In genomic region chr14:99075771-99076370, GRCh38 we compare ENCODE assay signal across 27 cellular contexts.
DNase-seq lines count a peak whose midpoint lies in the region; ATAC-seq, FAIRE-seq and TF ChIP-seq lines count a peak whose summit lies in the region.
"Had no signal": no experiment of that assay in that cellular context is flagged by ENCODE, and none has a peak within 500 bp of the region (broad histone marks: within the 10 kb centered on the region; RNA-seq: fewer than 3 reads in every experiment).

No MANE protein-coding gene starts in this region.

- H3K4ac ChIP-seq in trophoblast cell (ENCODE audit: low read depth, low read length) = no peak overlapping the region

- no peaks in the 10 kb centered on the region for H3K79me1 ChIP-seq in trophoblast cell (ENCODE audit: low read length)

- no peak overlapping the region for H2BK5ac ChIP-seq in trophoblast cell (ENCODE audit: low read depth, low read length, poor library complexity)

- H4K12ac ChIP-seq in trophoblast cell (ENCODE audit: low read depth, low read length) = no peak overlapping the region

- DNase-seq in activated CD8-positive, alpha-beta memory T cell treated with anti-CD3 and anti-CD28 coated beads for 24 hours = peak; percentile 33
- DNase-seq in activated CD8-positive, alpha-beta memory T cell treated with anti-CD3 and anti-CD28 coated beads, Interleukin-2, amount 50 U/mL, for 48 hours = no peak
- DNase-seq in NOMO-1 treated with dmso at 0.1 percent for 144 hours (lab: John Stamatoyannopoulos, UW; ENCODE audit: unreplicated experiment) = peak; percentile 65
- DNase-seq in bronchial epithelial cell (ENCODE audit: low read depth) = peak; percentile 60
- peak; percentile 49 to 62 for DNase-seq in trophoblast cell
- DNase-seq in GM10266 (ENCODE audit: extremely low spot score) = no peak
- no peak for DNase-seq in COLO829 (ENCODE audit: low spot score)
- DNase-seq: activated CD4-positive, alpha-beta T cell treated with anti-CD3 and anti-CD28 coated beads, Interleukin-2, amount 10 ng/mL, durations not matched to agents 7 days and 5 days; central memory CD4-positive, alpha-beta T cell; DND-41; dorsolateral prefrontal cortex; kidney glomerular epithelial cell; NCI-H1092 treated with DMSO at 0.1 percent for 48 hours; NCI-H2029; NCI-H345; NCI-H774; PC-3; small intestine; T-helper 2 cell had no signal

- no peak overlapping the region for H2AK5ac ChIP-seq in trophoblast cell (ENCODE audit: low read length)

- peaks cover 3% of the 10 kb centered on the region for H3K27me3 ChIP-seq in bronchial epithelial cell (ENCODE audit: control insufficient read depth, insufficient read depth, low read length)
- H3K27me3 ChIP-seq in trophoblast cell (ENCODE audit: insufficient read depth, low read length) = no peaks in the 10 kb centered on the region
- H3K27me3 ChIP-seq: ascending aorta had no signal

- H3K36me3 ChIP-seq in bronchial epithelial cell (ENCODE audit: control insufficient read depth, insufficient read depth, low read length) (no peaks in the 10 kb centered on the region), trophoblast cell (ENCODE audit: control insufficient read depth in 1 of 2, insufficient read depth in 2 of 2, low read length in 2 of 2) (no peaks in the 10 kb centered on the region)
- H3K36me3 ChIP-seq: ascending aorta had no signal

- H3K14ac ChIP-seq in trophoblast cell (ENCODE audit: low read length) = no peak overlapping the region

- H3K23ac ChIP-seq in trophoblast cell (ENCODE audit: low read length) = no peak overlapping the region

- no peak overlapping the region for H4K91ac ChIP-seq in trophoblast cell (ENCODE audit: low read depth, low read length)

- H3K4me3 ChIP-seq in bronchial epithelial cell (ENCODE audit: low read depth, low read length) (no peak overlapping the region), trophoblast cell (ENCODE audit: low read depth, low read length) (no peak overlapping the region)
- H3K4me3 ChIP-seq: ascending aorta, dorsolateral prefrontal cortex, GM12878 had no signal

- FAIRE-seq in bronchial epithelial cell (lab: Jason Lieb, UNC) = no peak
- FAIRE-seq: GM12878, HTR-8/SVneo, small intestine had no signal

- no peak overlapping the region for H2AFZ ChIP-seq in trophoblast cell (ENCODE audit: insufficient read depth, low read length, poor library complexity)

- no peaks in the 10 kb centered on the region for H3K4me1 ChIP-seq in trophoblast cell (ENCODE audit: control insufficient read depth in 1 of 2, insufficient read depth in 2 of 2, low read length in 2 of 2)
- H3K4me1 ChIP-seq: ascending aorta had no signal

- H3K79me2 ChIP-seq in trophoblast cell (ENCODE audit: control insufficient read depth, insufficient read depth, low read length, poor library complexity) = no peaks in the 10 kb centered on the region

- WGBS in trophoblast cell (ENCODE audit: extremely low coverage, insufficient coverage, insufficient read length) = no CpG with 5 or more reads among the region's 5 CpGs

- no peak overlapping the region for H2BK120ac ChIP-seq in trophoblast cell (ENCODE audit: insufficient read depth, low read length, poor library complexity)

- no peak overlapping the region for H3K27ac ChIP-seq in trophoblast cell (ENCODE audit: low read depth, low read length)
- H3K27ac ChIP-seq: 22Rv1, ascending aorta, dorsolateral prefrontal cortex, KMS-11, VCaP had no signal

- TF ChIP-seq CTCF in bronchial epithelial cell (IDR thresholded peaks at IDR 0.05; ENCODE audit: insufficient read depth, low read length, severe bottlenecking) (no peak), GM10266 (IDR thresholded peaks at IDR 0.05; ENCODE audit: control insufficient read depth, insufficient read depth, low read depth, missing control alignments) (no peak)

- no peak overlapping the region for H3K9ac ChIP-seq in trophoblast cell (ENCODE audit: low read length)
- H3K9ac ChIP-seq: KMS-11 had no signal

- no peak overlapping the region for H3K4me2 ChIP-seq in trophoblast cell (ENCODE audit: low read length)
- H3K4me2 ChIP-seq: KMS-11 had no signal

- no peak overlapping the region for H3K18ac ChIP-seq in trophoblast cell (ENCODE audit: low read length)

- ATAC-seq in HG02870 (IDR thresholded peaks at IDR 0.05; ENCODE audit: unreplicated experiment) = no peak
- ATAC-seq: activated naive CD4-positive, alpha-beta T cell treated with anti-CD3 and anti-CD28 coated beads, Interleukin-2, amount 50 U/mL, for 72 hours; GM12878; PC-3 had no signal

- H4K8ac ChIP-seq in trophoblast cell (ENCODE audit: low read depth, low read length) = no peak overlapping the region

- no peak overlapping the region for H2BK12ac ChIP-seq in trophoblast cell (ENCODE audit: low read length)

- peaks cover 2% of the 10 kb centered on the region for H3K9me3 ChIP-seq in trophoblast cell (ENCODE audit: insufficient read depth, low read depth, low read length)

Comparison
In these comparisons a context has a peak if more than half of its experiments do, and no peak if none do; other contexts are left out.
1. DNase-seq: peak in activated CD8-positive, alpha-beta memory T cell treated with anti-CD3 and anti-CD28 coated beads for 24 hours (single experiment), NOMO-1 treated with dmso at 0.1 percent for 144 hours (single experiment), bronchial epithelial cell (single experiment) and trophoblast cell (2 of 2); none in activated CD8-positive, alpha-beta memory T cell treated with anti-CD3 and anti-CD28 coated beads, Interleukin-2, amount 50 U/mL, for 48 hours (single experiment), GM10266 (single experiment) and COLO829 (single experiment).